In the genomic region with DNA sequence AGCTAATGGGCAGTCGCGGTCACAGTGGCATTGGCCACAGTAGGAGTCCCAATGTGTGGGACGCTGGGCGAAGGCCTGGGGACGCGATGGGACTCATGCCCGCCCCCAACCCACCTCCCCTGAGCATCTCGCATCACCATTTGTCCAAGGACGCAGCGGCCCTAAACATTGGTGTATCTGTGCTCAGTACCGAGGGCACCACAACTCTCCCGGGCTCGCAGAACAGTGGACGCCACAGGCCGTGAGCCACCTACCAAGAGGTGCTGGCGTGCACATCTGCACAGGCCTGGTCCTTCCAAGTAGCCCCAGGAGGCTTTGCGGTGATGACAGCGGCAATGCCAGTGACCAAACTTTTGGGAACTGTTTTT, we compare ENCODE assay signal across 29 cellular contexts.
"Had no signal": no experiment of that assay in that cellular context is flagged by ENCODE, and none has a peak within 500 bp of the region (broad histone marks: within the 10 kb centered on the region; RNA-seq: fewer than 3 reads in every experiment).

No MANE protein-coding gene starts in this region.

- H3K4me1 Mint-ChIP-seq: stimulated activated effector memory CD8-positive, alpha-beta T cell treated with anti-CD3 and anti-CD28 coated beads, Interleukin-12 subunit alpha, Interleukin-12 subunit beta, amount 100 ng/mL, for 72 hours had no signal

- H3K36me3 Mint-ChIP-seq: naive thymus-derived CD8-positive, alpha-beta T cell; natural killer cell treated with Interleukin-12 subunit alpha and Interleukin-12 subunit beta and Interleukin-15 and Interleukin-18, amount 100 ng/mL, for 72 hours; stimulated activated effector memory CD8-positive, alpha-beta T cell treated with anti-CD3 and anti-CD28 coated beads, Interleukin-12 subunit alpha, Interleukin-12 subunit beta, amount 100 ng/mL, for 72 hours; stimulated activated naive B cell treated with anti-CD40 and anti-IgM and Interleukin-4, amounts not matched to agents 10 μg/mL and 1 μg/mL and 100 μg/mL, for 72 hours had no signal

- H3K9ac ChIP-seq: parathyroid adenoma had no signal

- ATAC-seq: naive thymus-derived CD8-positive, alpha-beta T cell; natural killer cell treated with Interleukin-12 subunit alpha and Interleukin-12 subunit beta and Interleukin-15 and Interleukin-18, amount 100 ng/mL, for 72 hours; psoas muscle; right cardiac atrium; right lobe of liver; stimulated activated effector memory CD8-positive, alpha-beta T cell treated with anti-CD3 and anti-CD28 coated beads, Interleukin-12 subunit alpha, Interleukin-12 subunit beta, amount 100 ng/mL, for 72 hours; stimulated activated naive B cell treated with anti-CD40 and anti-IgM and Interleukin-4, amounts not matched to agents 10 μg/mL and 1 μg/mL and 100 μg/mL, for 72 hours had no signal

- H3K4me3 ChIP-seq: ovary, psoas muscle, right lobe of liver, sigmoid colon, stomach, thoracic aorta, thyroid gland, tibial nerve, upper lobe of left lung, vagina had no signal

- DNase-seq: naive thymus-derived CD8-positive, alpha-beta T cell; nephron progenitor cell; occipital lobe; ovary; psoas muscle; right cardiac atrium; right lobe of liver; sigmoid colon; small intestine; stimulated activated CD4-positive, alpha-beta T cell treated with anti-CD3 and anti-CD28 coated beads, Interleukin-15, amount 100 ng/mL, for 24 hours; stimulated activated CD4-positive, alpha-beta T cell treated with anti-CD3 and anti-CD28 coated beads, Interleukin-2, amount 100 ng/mL, for 24 hours; stimulated activated CD4-positive, alpha-beta T cell treated with anti-CD3 and anti-CD28 coated beads, Interleukin-2, amount 100 ng/mL, for 48 hours; stimulated activated CD4-positive, alpha-beta T cell treated with anti-CD3 and anti-CD28 coated beads, Interleukin-4, amount 100 ng/mL, for 24 hours; stimulated activated naive B cell treated with anti-CD40 and anti-IgM and Interleukin-4, amounts not matched to agents 10 μg/mL and 1 μg/mL and 100 μg/mL, for 72 hours; stimulated activated naive CD4-positive, alpha-beta T cell treated with Interleukin-2 at 50 U/mL for 16 hours; stomach; thyroid gland; trophoblast cell; upper lobe of left lung had no signal

- H3K9me3 Mint-ChIP-seq: naive thymus-derived CD8-positive, alpha-beta T cell; natural killer cell treated with Interleukin-12 subunit alpha and Interleukin-12 subunit beta and Interleukin-15 and Interleukin-18, amount 100 ng/mL, for 72 hours; nephron progenitor cell; neural crest cell; stimulated activated effector memory CD8-positive, alpha-beta T cell treated with anti-CD3 and anti-CD28 coated beads, Interleukin-12 subunit alpha, Interleukin-12 subunit beta, amount 100 ng/mL, for 72 hours; stimulated activated naive B cell treated with anti-CD40 and anti-IgM and Interleukin-4, amounts not matched to agents 10 μg/mL and 1 μg/mL and 100 μg/mL, for 72 hours; stimulated activated naive CD8-positive, alpha-beta T cell treated with anti-CD3 and anti-CD28 coated beads, Interleukin-15, Interleukin-2, amounts not matched to agents 100 ng/mL and 50 ng/mL, for 24 hours had no signal

- H3K27ac Mint-ChIP-seq: naive thymus-derived CD8-positive, alpha-beta T cell; natural killer cell treated with Interleukin-12 subunit alpha and Interleukin-12 subunit beta and Interleukin-15 and Interleukin-18, amount 100 ng/mL, for 72 hours; nephron progenitor cell; progenitor cell of endocrine pancreas; stimulated activated effector memory CD8-positive, alpha-beta T cell treated with anti-CD3 and anti-CD28 coated beads, Interleukin-12 subunit alpha, Interleukin-12 subunit beta, amount 100 ng/mL, for 72 hours; stimulated activated naive B cell treated with anti-CD40 and anti-IgM and Interleukin-4, amounts not matched to agents 10 μg/mL and 1 μg/mL and 100 μg/mL, for 72 hours; stimulated activated naive CD8-positive, alpha-beta T cell treated with anti-CD3 and anti-CD28 coated beads, Interleukin-15, Interleukin-2, amounts not matched to agents 100 ng/mL and 50 ng/mL, for 24 hours had no signal

- H3K9me3 ChIP-seq: ovary, psoas muscle, right lobe of liver, sigmoid colon, stomach, thoracic aorta, thyroid gland, tibial nerve, upper lobe of left lung, vagina had no signal

- H3K36me3 ChIP-seq: ovary, right lobe of liver, sigmoid colon, stomach, thoracic aorta, thyroid gland, tibial nerve, upper lobe of left lung, vagina had no signal

- FAIRE-seq: small intestine, urothelium cell line had no signal

- H2AFZ ChIP-seq: parathyroid adenoma had no signal

- H3K4me3 Mint-ChIP-seq: naive thymus-derived CD8-positive, alpha-beta T cell; natural killer cell treated with Interleukin-12 subunit alpha and Interleukin-12 subunit beta and Interleukin-15 and Interleukin-18, amount 100 ng/mL, for 72 hours; nephron progenitor cell; neural crest cell; stimulated activated effector memory CD8-positive, alpha-beta T cell treated with anti-CD3 and anti-CD28 coated beads, Interleukin-12 subunit alpha, Interleukin-12 subunit beta, amount 100 ng/mL, for 72 hours; stimulated activated naive B cell treated with anti-CD40 and anti-IgM and Interleukin-4, amounts not matched to agents 10 μg/mL and 1 μg/mL and 100 μg/mL, for 72 hours; stimulated activated naive CD8-positive, alpha-beta T cell treated with anti-CD3 and anti-CD28 coated beads, Interleukin-15, Interleukin-2, amounts not matched to agents 100 ng/mL and 50 ng/mL, for 24 hours had no signal

- H3K27me3 ChIP-seq: ovary, right lobe of liver, sigmoid colon, stomach, thyroid gland, tibial nerve, upper lobe of left lung, vagina had no signal

- H3K79me2 ChIP-seq: parathyroid adenoma had no signal

- H3K4me1 ChIP-seq: parathyroid adenoma, psoas muscle, right lobe of liver, sigmoid colon, tibial nerve, vagina had no signal

- H3K27ac ChIP-seq: ovary, parathyroid adenoma, psoas muscle, right lobe of liver, sigmoid colon, stomach, thoracic aorta, thyroid gland, tibial nerve, upper lobe of left lung, vagina had no signal

- H3K27me3 Mint-ChIP-seq: stimulated activated naive CD8-positive, alpha-beta T cell treated with anti-CD3 and anti-CD28 coated beads, Interleukin-15, Interleukin-2, amounts not matched to agents 100 ng/mL and 50 ng/mL, for 24 hours had no signal
